In genomic region chr5:177179431-177179830, GRCh38 we compare ENCODE assay signal across 15 cellular contexts. TPM values are rescaled to one million over a fixed set of nuclear protein-coding genes. Genes with fewer than 3 reads are reported as not detected.
DNase-seq lines count a peak whose midpoint lies in the region; ATAC-seq and TF ChIP-seq lines count a peak whose summit lies in the region.
"Had no signal": no experiment of that assay in that cellular context is flagged by ENCODE, and none has a peak within 500 bp of the region (broad histone marks: within the 10 kb centered on the region; RNA-seq: fewer than 3 reads in every experiment).

No MANE protein-coding gene starts in this region.

- DNase-seq in cardiac muscle cell (ENCODE audit: low read depth in 1 of 2, low spot score in 1 of 2) (peak in 1 of 2 donors; percentile 21), right cardiac atrium (no peak), lower lobe of right lung (no peak), trophoblast cell (no peak), Ammon's horn (ENCODE audit: low spot score) (no peak), LoVo (ENCODE audit: low spot score) (no peak), medulla oblongata (ENCODE audit: extremely low spot score) (no peak)
- DNase-seq in natural killer cell treated with Interleukin-12 subunit alpha and Interleukin-12 subunit beta and Interleukin-15 and Interleukin-18, amount 100 ng/mL, for 72 hours (ENCODE audit: low spot score), result no peak
- DNase-seq: ACHN; C1 segment of cervical spinal cord; CD4-positive, alpha-beta memory T cell; GM23248; H7 had no signal

- no peaks in the 10 kb centered on the region for H3K27me3 Mint-ChIP-seq in natural killer cell treated with Interleukin-12 subunit alpha and Interleukin-12 subunit beta and Interleukin-15 and Interleukin-18, amount 100 ng/mL, for 72 hours
- H3K27me3 Mint-ChIP-seq: B cell; CD4-positive, alpha-beta memory T cell had no signal

- no peak overlapping the region for H2AK5ac ChIP-seq in trophoblast cell (ENCODE audit: low read length)

- H3K4me2 ChIP-seq in trophoblast cell (ENCODE audit: low read length), result no peak overlapping the region

- intact Hi-C loops in right cardiac atrium (cut with DNase I) (no loop called here), lower lobe of right lung (cut with DNase I) (no loop called here)

- H3K79me1 ChIP-seq in trophoblast cell (ENCODE audit: low read length), result no peaks in the 10 kb centered on the region

- H3K23ac ChIP-seq in trophoblast cell (ENCODE audit: low read length), result no peak overlapping the region

- H3K18ac ChIP-seq in trophoblast cell (ENCODE audit: low read length), result no peak overlapping the region

- H2AFZ ChIP-seq in trophoblast cell (ENCODE audit: insufficient read depth, low read length, poor library complexity), result no peak overlapping the region
- H2AFZ ChIP-seq: GM23248 had no signal

- H3K4me1 ChIP-seq in cardiac muscle cell (ENCODE audit: low read depth) (peaks cover 12% of the 10 kb centered on the region), right cardiac atrium (ENCODE audit: control insufficient read depth, insufficient read depth, low read length) (no peaks in the 10 kb centered on the region), lower lobe of right lung (peaks cover 18% of the 10 kb centered on the region), trophoblast cell (ENCODE audit: control insufficient read depth in 1 of 2, insufficient read depth in 2 of 2, low read length in 2 of 2) (no peaks in the 10 kb centered on the region)

- H4K12ac ChIP-seq in trophoblast cell (ENCODE audit: low read depth, low read length), result no peak overlapping the region

- H2BK5ac ChIP-seq in trophoblast cell (ENCODE audit: low read depth, low read length, poor library complexity), result no peak overlapping the region

- ATAC-seq in right cardiac atrium (no peak), lower lobe of right lung (peak; percentile 46 to 79)
- no peak for ATAC-seq in natural killer cell treated with Interleukin-12 subunit alpha and Interleukin-12 subunit beta and Interleukin-15 and Interleukin-18, amount 100 ng/mL, for 72 hours
- ATAC-seq: GM12878 had no signal

- H3K27me3 ChIP-seq in cardiac muscle cell, result no peaks in the 10 kb centered on the region
- H3K27me3 ChIP-seq in right cardiac atrium (ENCODE audit: control insufficient read depth, insufficient read depth), result no peaks in the 10 kb centered on the region
- H3K27me3 ChIP-seq in lower lobe of right lung (ENCODE audit: low read depth), result no peaks in the 10 kb centered on the region
- no peaks in the 10 kb centered on the region for H3K27me3 ChIP-seq in trophoblast cell (ENCODE audit: insufficient read depth, low read length)

- no peak overlapping the region for H2BK12ac ChIP-seq in trophoblast cell (ENCODE audit: low read length)

- H3K36me3 Mint-ChIP-seq in natural killer cell treated with Interleukin-12 subunit alpha and Interleukin-12 subunit beta and Interleukin-15 and Interleukin-18, amount 100 ng/mL, for 72 hours, result no peaks in the 10 kb centered on the region

- H3K4me3 ChIP-seq in cardiac muscle cell, result no peak overlapping the region
- H3K4me3 ChIP-seq in right cardiac atrium (ENCODE audit: low read length), result no peak overlapping the region
- no peak overlapping the region for H3K4me3 ChIP-seq in lower lobe of right lung
- no peak overlapping the region for H3K4me3 ChIP-seq in trophoblast cell (ENCODE audit: low read depth, low read length)
- H3K4me3 ChIP-seq: GM12878, GM23248 had no signal

- no peaks in the 10 kb centered on the region for H3K9me3 ChIP-seq in cardiac muscle cell (ENCODE audit: low read depth)
- no peaks in the 10 kb centered on the region for H3K9me3 ChIP-seq in right cardiac atrium (ENCODE audit: control insufficient read depth, low read length)
- no peaks in the 10 kb centered on the region for H3K9me3 ChIP-seq in lower lobe of right lung
- H3K9me3 ChIP-seq in trophoblast cell (ENCODE audit: insufficient read depth, low read depth, low read length), result no peaks in the 10 kb centered on the region

- H3K4me1 Mint-ChIP-seq in natural killer cell treated with Interleukin-12 subunit alpha and Interleukin-12 subunit beta and Interleukin-15 and Interleukin-18, amount 100 ng/mL, for 72 hours (ENCODE audit: low read depth in 2 of 2), result peaks cover 14 to 15% of the 10 kb centered on the region in 2 donors

- H4K91ac ChIP-seq in trophoblast cell (ENCODE audit: low read depth, low read length), result no peak overlapping the region

- peak overlapping the region; percentile 21 for H3K4ac ChIP-seq in trophoblast cell (ENCODE audit: low read depth, low read length)

- H3K9me3 Mint-ChIP-seq in natural killer cell treated with Interleukin-12 subunit alpha and Interleukin-12 subunit beta and Interleukin-15 and Interleukin-18, amount 100 ng/mL, for 72 hours, result no peaks in the 10 kb centered on the region
- H3K9me3 Mint-ChIP-seq: CD4-positive, alpha-beta memory T cell had no signal

- peak overlapping the region; percentile 48 for H3K27ac ChIP-seq in cardiac muscle cell
- no peak overlapping the region for H3K27ac ChIP-seq in right cardiac atrium (ENCODE audit: low read length)
- no peak overlapping the region for H3K27ac ChIP-seq in lower lobe of right lung
- no peak overlapping the region for H3K27ac ChIP-seq in trophoblast cell (ENCODE audit: low read depth, low read length)
- H3K27ac ChIP-seq: GM23248 had no signal

- H4K8ac ChIP-seq in trophoblast cell (ENCODE audit: low read depth, low read length), result no peak overlapping the region

- no peak for TF ChIP-seq CTCF in cardiac muscle cell (IDR thresholded peaks at IDR 0.05; ENCODE audit: low read depth, low read length)
- no peak for TF ChIP-seq CTCF in lower lobe of right lung (IDR thresholded peaks at IDR 0.05)

- H3K36me3 ChIP-seq in cardiac muscle cell (no peaks in the 10 kb centered on the region), lower lobe of right lung (peaks cover 15% of the 10 kb centered on the region), trophoblast cell (ENCODE audit: control insufficient read depth in 1 of 2, insufficient read depth in 2 of 2, low read length in 2 of 2) (peaks cover 0 to 16% of the 10 kb centered on the region in 2 experiments)

- H3K14ac ChIP-seq in trophoblast cell (ENCODE audit: low read length), result no peak overlapping the region

- no peak overlapping the region for H3K9ac ChIP-seq in trophoblast cell (ENCODE audit: low read length)
- H3K9ac ChIP-seq: GM23248 had no signal

- no peak overlapping the region for H2BK120ac ChIP-seq in trophoblast cell (ENCODE audit: insufficient read depth, low read length, poor library complexity)

- WGBS in right cardiac atrium, result 92% methylated on average over 3 of the region's 3 CpGs
- no CpG with 5 or more reads among the region's 3 CpGs for WGBS in trophoblast cell (ENCODE audit: extremely low coverage, insufficient coverage, insufficient read length)

- no peak overlapping the region for H3K4me3 Mint-ChIP-seq in natural killer cell treated with Interleukin-12 subunit alpha and Interleukin-12 subunit beta and Interleukin-15 and Interleukin-18, amount 100 ng/mL, for 72 hours
- H3K4me3 Mint-ChIP-seq: B cell had no signal

- H3K79me2 ChIP-seq in trophoblast cell (ENCODE audit: control insufficient read depth, insufficient read depth, low read length, poor library complexity), result no peaks in the 10 kb centered on the region

- H3K27ac Mint-ChIP-seq in natural killer cell treated with Interleukin-12 subunit alpha and Interleukin-12 subunit beta and Interleukin-15 and Interleukin-18, amount 100 ng/mL, for 72 hours, result no peak overlapping the region
- H3K27ac Mint-ChIP-seq: B cell had no signal

RNA-seq across cellular contexts. Expression of gene NSD1, which starts 45.9 kb away (rescaled TPM):
- total RNA-seq in cardiac muscle cell (29.7 and 37.9 TPM in 2 replicates), right cardiac atrium (10 to 100 TPM; 44.1 to 55.5 (median 50.6) TPM), lower lobe of right lung (75.5 TPM)
- polyA plus RNA-seq in cardiac muscle cell (37.8 and 44.0 TPM in 2 replicates), right cardiac atrium (10.0 TPM)
- polyA plus RNA-seq in trophoblast cell (2013), result 22.2 and 23.8 TPM in 2 replicates
- 100 to 1,000 TPM in 1 of 2 donors, 10 to 100 TPM in 1; 96.8 to 166 TPM for total RNA-seq in natural killer cell treated with Interleukin-12 subunit alpha and Interleukin-12 subunit beta and Interleukin-15 and Interleukin-18, amount 100 ng/mL, for 72 hours

Comparison
In these comparisons a context has a peak if more than half of its experiments do, and no peak if none do; other contexts are left out.
1. ATAC-seq: peak in lower lobe of right lung (2 of 2); none in right cardiac atrium (0 of 2) and natural killer cell treated with Interleukin-12 subunit alpha and Interleukin-12 subunit beta and Interleukin-15 and Interleukin-18, amount 100 ng/mL, for 72 hours (0 of 2).